In genomic region chr14:24252289-24253124, GRCh38 we compare ENCODE assay signal across 22 cellular contexts. TPM values are rescaled to one million over a fixed set of nuclear protein-coding genes. Genes with fewer than 3 reads are reported as not detected.
DNase-seq lines count a peak whose midpoint lies in the region; ATAC-seq and TF ChIP-seq lines count a peak whose summit lies in the region.
"Had no signal": no experiment of that assay in that cellular context is flagged by ENCODE, and none has a peak within 500 bp of the region (broad histone marks: within the 10 kb centered on the region; RNA-seq: fewer than 3 reads in every experiment).

No MANE protein-coding gene starts in this region.

- TF ChIP-seq POLR2A in spleen (IDR thresholded peaks at IDR 0.05): no peak

- no peaks in the 10 kb centered on the region for H3K9me3 Mint-ChIP-seq in chondrocyte (ENCODE audit: low read depth)
- no peaks in the 10 kb centered on the region for H3K9me3 Mint-ChIP-seq in WTC11
- H3K9me3 Mint-ChIP-seq: CD4-positive, alpha-beta T cell; IgD-negative memory B cell had no signal

- H3K27me3 ChIP-seq in spleen (replicated peaks in 1 of 7): no peaks in the 10 kb centered on the region
- H3K27me3 ChIP-seq: BLaER1 had no signal

- H3K27me3 Mint-ChIP-seq in chondrocyte (ENCODE audit: low read depth) (no peaks in the 10 kb centered on the region), WTC11 (ENCODE audit: low read depth) (peaks cover 7% of the 10 kb centered on the region)
- H3K27me3 Mint-ChIP-seq: CD4-positive, alpha-beta T cell; IgD-negative memory B cell had no signal

- TF ChIP-seq CTCF in chondrocyte (IDR thresholded peaks at IDR 0.05) (peak; percentile 3), spleen (IDR thresholded peaks at IDR 0.05 in 8 of 11, conservative IDR thresholded peaks at IDR 0.05 in 3 of 11) (no peak), WTC11 (IDR thresholded peaks at IDR 0.05) (no peak)

- H3K4me1 ChIP-seq in spleen: peaks cover 0 to 17% (median 0%) of the 10 kb centered on the region in 6 donors

- no peak for ATAC-seq in WTC11
- ATAC-seq: GM12878, Right ventricle myocardium inferior had no signal

- H3K36me3 Mint-ChIP-seq in chondrocyte (ENCODE audit: low read depth) (peaks cover 8% of the 10 kb centered on the region), WTC11 (no peaks in the 10 kb centered on the region)

- H3K27ac Mint-ChIP-seq in chondrocyte (ENCODE audit: unreplicated experiment) (no peak overlapping the region), WTC11 (no peak overlapping the region)
- H3K27ac Mint-ChIP-seq: CD4-positive, alpha-beta T cell had no signal

- DNase-seq in HuH-7 (ENCODE audit: low spot score): peak; percentile 31
- DNase-seq in chondrocyte (ENCODE audit: low spot score): peak; percentile 72
- DNase-seq in mesenteric fat pad (ENCODE audit: low spot score): peak; percentile 55
- DNase-seq in spleen: peak; percentile 51
- DNase-seq in WTC11 (ENCODE audit: low spot score): no peak
- DNase-seq in NCI-H187 treated with DMSO at 0.1 percent for 48 hours (lab: John Stamatoyannopoulos, UW): no peak
- DNase-seq in HuH-7.5 (ENCODE audit: low spot score): no peak
- DNase-seq: CD4-positive, alpha-beta T cell; COR-L47; DMS 273 treated with DMSO at 0.1 percent for 48 hours; DND-41; MV-4-11; NCI-H1105 treated with DMSO at 0.1 percent for 48 hours; NCI-H2081 treated with DMSO at 0.1 percent for 48 hours; NCI-H446 treated with DMSO at 0.1 percent for 48 hours; NCI-H526 treated with DMSO at 0.1 percent for 48 hours; OCI-M1 had no signal

- no peaks in the 10 kb centered on the region for H3K9me3 ChIP-seq in spleen
- H3K9me3 ChIP-seq: BLaER1 had no signal

- intact Hi-C loops in spleen (cut with DNase I; ENCODE audit: low total_unique reads): no loop called here

- peak overlapping the region in 2 of 8 donors; percentile 14 to 36 for H3K27ac ChIP-seq in spleen
- H3K27ac ChIP-seq: BLaER1, SK-N-MC had no signal

- WGBS in spleen, 5 donors: 80 to 87% (median 85%) methylated on average over 9 to 11 of the region's 11 CpGs

- H3K4me1 Mint-ChIP-seq in chondrocyte (ENCODE audit: low read depth) (peaks cover 24% of the 10 kb centered on the region), WTC11 (no peaks in the 10 kb centered on the region)

- POLR2A ChIA-PET in WTC11 (lab: Charles Lee): interaction anchor here (1.0 to 1.1 kb wide), 2 partner anchors 10 to 18 kb away, joined by 3 to 4 read pairs; partner anchors contain the start of gene TINF2

- H3K4me3 Mint-ChIP-seq in chondrocyte (ENCODE audit: unreplicated experiment) (no peak overlapping the region), WTC11 (no peak overlapping the region)
- H3K4me3 Mint-ChIP-seq: CD4-positive, alpha-beta T cell; IgD-negative memory B cell had no signal

- no peak overlapping the region for H3K4me3 ChIP-seq in spleen
- H3K4me3 ChIP-seq: BLaER1, GM12878, SK-N-MC had no signal

- CTCF ChIA-PET in WTC11 (lab: Charles Lee): interaction anchor here (1.2 to 3.8 kb wide), 6 partner anchors 10 to 184 kb away, joined by 3 to 26 read pairs (median 6); partner anchors contain the start of genes CIDEB and TINF2

- H3K36me3 ChIP-seq in spleen: peaks cover 0 to 59% (median 6%) of the 10 kb centered on the region in 6 donors

TF ChIP-seq in WTC11, 78 proteins besides CTCF, POLR2A, EP300 and RAD21:
- TF ChIP-seq TEAD4 (CRISPR knock-in tag; IDR thresholded peaks at IDR 0.05): no peak
- TF ChIP-seq NR3C1 (CRISPR knock-in tag; conservative IDR thresholded peaks at IDR 0.05; ENCODE audit: low read depth): no peak
- TF ChIP-seq ZMAT4 (CRISPR knock-in tag; IDR thresholded peaks at IDR 0.05): no peak
- TF ChIP-seq HMGA2 (CRISPR knock-in tag; IDR thresholded peaks at IDR 0.05): no peak
- TF ChIP-seq ZNF671 (CRISPR knock-in tag; IDR thresholded peaks at IDR 0.05): no peak
- TF ChIP-seq IRF1 (CRISPR knock-in tag; IDR thresholded peaks at IDR 0.05): no peak

RNA-seq across cellular contexts. Expression of gene TINF2, which starts 10.1 kb away (rescaled TPM):
- total RNA-seq in chondrocyte (60.1 to 85.5 TPM (median 72.6 TPM) in 3 replicates), mesenteric fat pad (73.3 TPM), spleen (100 to 1,000 TPM in 3 of 7 donors, 10 to 100 TPM in 4; 61.8 to 121 (median 99.5) TPM), WTC11 (2021) (32.2 to 39.8 TPM (median 35.7 TPM) in 3 replicates)
- 10 to 100 TPM; 55.7 to 60.8 (median 57.4) TPM for polyA plus RNA-seq in spleen

RNA-seq across cellular contexts. Expression of gene TGM1, which starts 10.5 kb away (rescaled TPM):
- total RNA-seq in chondrocyte: 3.2 to 5.0 TPM (median 3.3 TPM) in 3 replicates
- 0.77 TPM for total RNA-seq in mesenteric fat pad
- total RNA-seq in spleen: 1 to 10 TPM; 1.4 to 4.8 (median 2.8) TPM
- 1 to 10 TPM; 1.7 to 3.5 (median 2.3) TPM for polyA plus RNA-seq in spleen
- total RNA-seq in WTC11 (2021): 2.5 to 5.2 TPM (median 4.4 TPM) in 3 replicates
- polyA plus RNA-seq: IgD-negative memory B cell had no signal

RNA-seq across cellular contexts. Expression of gene RABGGTA, which starts 18.9 kb away (rescaled TPM):
- 27.0 to 34.9 TPM (median 27.4 TPM) in 3 replicates for total RNA-seq in chondrocyte
- total RNA-seq in mesenteric fat pad: 17.0 TPM
- 10 to 100 TPM; 41.7 to 63.0 (median 48.6) TPM for total RNA-seq in spleen
- polyA plus RNA-seq in spleen: 10 to 100 TPM; 22.5 to 46.7 (median 41.4) TPM
- total RNA-seq in WTC11 (2021): 22.3 to 28.1 TPM (median 27.1 TPM) in 3 replicates

RNA-seq across cellular contexts. Expression of gene GMPR2, which starts 19.8 kb away (rescaled TPM):
- total RNA-seq in chondrocyte: 43.1 to 66.5 TPM (median 47.9 TPM) in 3 replicates
- total RNA-seq in mesenteric fat pad: 46.5 TPM
- total RNA-seq in spleen: 10 to 100 TPM; 57.0 to 85.6 (median 82.6) TPM
- polyA plus RNA-seq in spleen: 10 to 100 TPM; 42.2 to 57.9 (median 50.3) TPM
- total RNA-seq in WTC11 (2021): 74.2 to 82.3 TPM (median 78.4 TPM) in 3 replicates

RNA-seq across cellular contexts. Expression of gene NEDD8, which starts 20.3 kb away (rescaled TPM):
- 154 to 169 TPM (median 159 TPM) in 3 replicates for total RNA-seq in chondrocyte
- total RNA-seq in mesenteric fat pad: 169 TPM
- 100 to 1,000 TPM in 6 of 7 donors, 10 to 100 TPM in 1; 98.6 to 137 (median 122) TPM for total RNA-seq in spleen
- 100 to 1,000 TPM; 164 to 237 (median 228) TPM for polyA plus RNA-seq in spleen
- total RNA-seq in WTC11 (2021): 218 to 233 TPM (median 221 TPM) in 3 replicates

Comparison
In these comparisons a context has a peak if more than half of its experiments do, and no peak if none do; other contexts are left out.
1. DNase-seq: peak in HuH-7 (single experiment), chondrocyte (single experiment), mesenteric fat pad (single experiment) and spleen (single experiment); none in WTC11 (single experiment), NCI-H187 treated with DMSO at 0.1 percent for 48 hours (single experiment) and HuH-7.5 (single experiment).